ENCODE assay signal across 8 cellular contexts in the genomic region with DNA sequence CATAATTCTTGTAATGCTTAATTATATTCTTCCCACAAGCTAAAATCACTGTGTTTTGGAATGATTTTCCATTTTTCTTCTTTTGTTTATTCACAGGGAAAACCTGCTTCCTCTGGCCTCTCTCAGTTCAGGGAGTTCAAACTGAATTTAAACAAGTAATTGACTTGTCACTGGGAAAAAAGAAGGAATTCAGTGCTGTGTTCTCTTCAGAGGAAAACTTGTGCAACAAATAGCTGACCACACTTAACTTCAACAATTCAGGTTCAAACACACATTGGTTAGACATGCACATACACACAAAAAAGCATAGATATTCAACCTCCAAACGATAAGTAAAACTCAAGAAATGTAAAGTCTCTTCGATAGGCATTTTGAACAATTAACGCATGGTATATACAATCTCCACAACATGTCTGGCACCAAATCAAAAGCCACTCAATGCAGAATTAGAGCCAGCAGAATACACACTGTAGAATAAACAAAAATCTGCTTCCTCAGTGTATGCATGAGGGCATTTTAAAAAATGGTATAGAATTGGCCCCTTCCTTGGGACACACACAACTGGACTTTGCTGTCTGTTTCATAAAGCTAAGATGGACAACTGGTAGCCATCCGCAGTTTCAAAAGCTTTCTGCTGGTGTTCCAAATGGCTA.
DNase-seq lines count a peak whose midpoint lies in the region; ATAC-seq and TF ChIP-seq lines count a peak whose summit lies in the region.

No MANE protein-coding gene starts in this region.

- H3K27me3 ChIP-seq in BLaER1 (no peaks in the 10 kb centered on the region), ovary (no peaks in the 10 kb centered on the region)

- TF ChIP-seq EP300 in ovary (IDR thresholded peaks at IDR 0.05) = no peak

- TF ChIP-seq CTCF in ovary (IDR thresholded peaks at IDR 0.05) (no peak), mucosa of descending colon (IDR thresholded peaks at IDR 0.05) (no peak)

- intact Hi-C loops in ovary (cut with DNase I) = no loop called here
- intact Hi-C loops in mucosa of descending colon (cut with DNase I, micrococcal nuclease) = no loop called here

- no peaks in the 10 kb centered on the region for H3K9me3 ChIP-seq in BLaER1
- no peaks in the 10 kb centered on the region for H3K9me3 ChIP-seq in ovary
- no peaks in the 10 kb centered on the region for H3K9me3 ChIP-seq in mucosa of descending colon

- H3K9ac ChIP-seq in BLaER1 = peak overlapping the region; percentile 37

- ATAC-seq in GM21367 (IDR thresholded peaks at IDR 0.05; ENCODE audit: unreplicated experiment) (no peak), mucosa of descending colon (no peak), HG02588 (IDR thresholded peaks at IDR 0.05; ENCODE audit: unreplicated experiment) (no peak)

- H3K4me2 ChIP-seq in BLaER1 = peak overlapping the region; percentile 81

- peak overlapping the region; percentile 69 for H3K4me3 ChIP-seq in BLaER1
- peak overlapping the region; percentile 54 for H3K4me3 ChIP-seq in ovary
- H3K4me3 ChIP-seq in mucosa of descending colon = no peak overlapping the region

- peak; percentile 50 for DNase-seq in NAMALWA (ENCODE audit: low spot score)
- peak; percentile 59 for DNase-seq in dermis blood vessel endothelial cell
- DNase-seq in ovary = no peak
- no peak for DNase-seq in mucosa of descending colon
- no peak for DNase-seq in activated CD4-positive, CD25-positive, alpha-beta regulatory T cell (lab: John Stamatoyannopoulos, UW)

- no peak for TF ChIP-seq POLR2A in ovary (IDR thresholded peaks at IDR 0.05)

- H3K27ac ChIP-seq in BLaER1 = peak overlapping the region; percentile 76
- H3K27ac ChIP-seq in ovary = peak overlapping the region in 1 of 2 donors; percentile 31

- WGBS in ovary, 3 donors = 35 to 37% (median 36%) methylated on average over 4 of the region's 4 CpGs

- H3K36me3 ChIP-seq in BLaER1 (peaks cover 7% of the 10 kb centered on the region; the same call in 1 of the 2 replicates), ovary (no peaks in the 10 kb centered on the region), mucosa of descending colon (ENCODE audit: low read depth) (no peaks in the 10 kb centered on the region)

- H4K20me1 ChIP-seq in BLaER1 = peaks cover 100% of the 10 kb centered on the region

- H3K4me1 ChIP-seq in BLaER1 (peaks cover 76% of the 10 kb centered on the region), ovary (ENCODE audit: insufficient read depth) (peaks cover 5% of the 10 kb centered on the region), mucosa of descending colon (ENCODE audit: low read depth) (no peaks in the 10 kb centered on the region)

Comparison
In these comparisons a context has a peak if more than half of its experiments do, and no peak if none do; other contexts are left out.
1. DNase-seq: peak in NAMALWA (single experiment) and dermis blood vessel endothelial cell (single experiment); none in ovary (0 of 5), mucosa of descending colon (0 of 3) and activated CD4-positive, CD25-positive, alpha-beta regulatory T cell (0 of 4).